23 cellular contexts compared by ENCODE assay signal in genomic region chr2:147934881-147935280, GRCh38.
"Had no signal": no experiment of that assay in that cellular context is flagged by ENCODE, and none has a peak within 500 bp of the region (broad histone marks: within the 10 kb centered on the region; RNA-seq: fewer than 3 reads in every experiment).

No MANE protein-coding gene starts in this region.

- H3K9me3 ChIP-seq: breast epithelium, MG63 had no signal

- H3K27ac ChIP-seq: breast epithelium had no signal

- H3K4me3 ChIP-seq: breast epithelium, MG63 had no signal

- DNase-seq: activated B cell treated with CpG ODN at 0.5 μM for 24 hours; activated CD4-positive, alpha-beta memory T cell treated with anti-CD3 and anti-CD28 coated beads for 36 hours; activated CD4-positive, alpha-beta T cell treated with anti-CD3 and anti-CD28 coated beads for 1 hour; activated CD4-positive, alpha-beta T cell treated with anti-CD3 and anti-CD28 coated beads, Interleukin-2, amount 10 ng/mL, durations not matched to agents 7 days and 5 days; activated CD8-positive, alpha-beta memory T cell treated with anti-CD3 and anti-CD28 coated beads for 24 hours; activated effector memory CD4-positive, alpha-beta T cell treated with anti-CD3 and anti-CD28 coated beads, Interleukin-2, amount 50 U/mL, for 16 hours; activated naive CD4-positive, alpha-beta T cell treated with anti-CD3 and anti-CD28 coated beads for 36 hours; activated T-cell treated with anti-CD3 and anti-CD28 coated beads, Interleukin-2, amount 50 U/mL, for 4 hours; amygdala; caudate nucleus; MG63; NCI-H1105; NCI-H1436; NCI-H1694 treated with DMSO at 0.1 percent for 48 hours; NCI-H2029 treated with DMSO at 0.1 percent for 48 hours; NCI-H345; NCI-H510A; NCI-H526 treated with DMSO at 0.1 percent for 48 hours; NCI-H82; SIG-M5; T-helper 17 cell; T-helper 9 cell had no signal

- H3K4me1 ChIP-seq: breast epithelium had no signal

- H3K27me3 ChIP-seq: breast epithelium, MG63 had no signal

- ATAC-seq: activated T-cell treated with anti-CD3 and anti-CD28 coated beads, Interleukin-2, amount 50 U/mL, for 4 hours; T-helper 17 cell had no signal
